21 cellular contexts compared by ENCODE assay signal in the genomic region with DNA sequence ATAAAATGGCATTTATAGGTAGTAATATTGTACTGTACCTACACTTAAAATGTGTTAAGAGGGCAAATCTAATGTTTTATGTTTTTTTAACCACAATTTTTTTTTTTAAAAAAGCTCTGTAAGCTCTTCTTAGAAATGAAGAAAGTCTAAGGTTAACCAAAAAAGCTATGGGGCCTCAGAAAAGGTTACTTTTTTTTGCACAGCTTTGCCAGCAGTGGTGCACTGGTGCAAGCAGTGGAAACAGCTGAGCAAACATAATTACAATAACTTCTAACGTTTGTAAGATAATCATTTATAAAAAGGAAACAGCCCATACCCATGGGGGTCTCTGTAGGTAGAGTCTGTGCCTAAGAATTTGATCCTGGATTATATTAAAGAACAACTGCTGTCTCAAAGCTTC.
DNase-seq lines count a peak whose midpoint lies in the region; FAIRE-seq and TF ChIP-seq lines count a peak whose summit lies in the region.
"Had no signal": no experiment of that assay in that cellular context is flagged by ENCODE, and none has a peak within 500 bp of the region (broad histone marks: within the 10 kb centered on the region; RNA-seq: fewer than 3 reads in every experiment).

No MANE protein-coding gene starts in this region.

- H3K27me3 ChIP-seq in dorsolateral prefrontal cortex, result peaks cover 0 to 7% (median 0%) of the 10 kb centered on the region in 45 donors
- H3K27me3 ChIP-seq: brain microvascular endothelial cell, neutrophil, upper lobe of right lung had no signal

- H3K4me1 Mint-ChIP-seq in nephron (peaks cover 21% of the 10 kb centered on the region), CD14-positive monocyte (no peaks in the 10 kb centered on the region)

- peaks cover 8% of the 10 kb centered on the region for H3K27me3 Mint-ChIP-seq in nephron (ENCODE audit: low read depth)
- peaks cover 0 to 6% (median 3%) of the 10 kb centered on the region in 3 donors for H3K27me3 Mint-ChIP-seq in CD14-positive monocyte (ENCODE audit: low read depth in 3 of 3)

- no peaks in the 10 kb centered on the region for H3K36me3 Mint-ChIP-seq in nephron (ENCODE audit: low read depth)
- no peaks in the 10 kb centered on the region for H3K36me3 Mint-ChIP-seq in CD14-positive monocyte

- H3K27ac ChIP-seq in VCaP, result peak overlapping the region; percentile 24; the same call in 1 of the 2 replicates
- no peak overlapping the region for H3K27ac ChIP-seq in dorsolateral prefrontal cortex
- H3K27ac ChIP-seq: brain microvascular endothelial cell, neutrophil, RWPE1, upper lobe of right lung had no signal

- intact Hi-C loops in CD14-positive monocyte (cut with micrococcal nuclease) (no loop called here), dorsolateral prefrontal cortex (cut with DNase I) (no loop called here)

- peak overlapping the region; percentile 6 to 75 (median 40) for H3K27ac Mint-ChIP-seq in nephron
- no peak overlapping the region for H3K27ac Mint-ChIP-seq in CD14-positive monocyte
- H3K27ac Mint-ChIP-seq: activated T-cell treated with anti-CD3 and anti-CD28 coated beads, Interleukin-2, amount 50 U/mL, for 72 hours had no signal

- peaks cover 3% of the 10 kb centered on the region for H3K9me3 Mint-ChIP-seq in nephron
- peaks cover 0 to 8% (median 5%) of the 10 kb centered on the region in 7 donors for H3K9me3 Mint-ChIP-seq in CD14-positive monocyte

- no peak overlapping the region for H3K4me3 Mint-ChIP-seq in nephron
- H3K4me3 Mint-ChIP-seq in CD14-positive monocyte, result no peak overlapping the region

- FAIRE-seq in urothelium cell line (lab: Jason Lieb, UNC), result no peak
- FAIRE-seq: GM18507 had no signal

- TF ChIP-seq CTCF in VCaP (conservative IDR thresholded peaks at IDR 0.05) (no peak), nephron (IDR thresholded peaks at IDR 0.05; ENCODE audit: unreplicated experiment in 3 of 3) (no peak), CD14-positive monocyte (IDR thresholded peaks at IDR 0.05) (no peak), dorsolateral prefrontal cortex (IDR thresholded peaks at IDR 0.05 in 54 of 56, conservative IDR thresholded peaks at IDR 0.05 in 2 of 56; ENCODE audit: low read depth in 1 of 56, partially characterized antibody in 56 of 56) (no peak)

- peak; percentile 13 for DNase-seq in NCI-H1092 treated with DMSO at 0.1 percent for 48 hours (lab: John Stamatoyannopoulos, UW)
- no peak for DNase-seq in NCI-H1092 (lab: John Stamatoyannopoulos, UW)
- DNase-seq in NCI-H2081 treated with DMSO at 0.1 percent for 48 hours (lab: John Stamatoyannopoulos, UW), result peak; percentile 37
- no peak for DNase-seq in CD14-positive monocyte (ENCODE audit: low spot score)
- no peak for DNase-seq in urothelium cell line (ENCODE audit: low spot score)
- no peak for DNase-seq in dorsolateral prefrontal cortex
- DNase-seq: 8988T; activated CD4-positive, alpha-beta T cell treated with anti-CD3 and anti-CD28 coated beads for 1 hour; activated T-cell treated with anti-CD3 and anti-CD28 coated beads, Interleukin-2, amount 50 U/mL, for 72 hours; brain microvascular endothelial cell; cortex of kidney; NCI-H187 treated with DMSO at 0.1 percent for 48 hours; NCI-H510A treated with DMSO at 0.1 percent for 48 hours; stimulated activated CD4-positive, alpha-beta T cell treated with anti-CD3 and anti-CD28 coated beads, Interleukin-4, amount 100 ng/mL, for 1 hour; upper lobe of right lung had no signal

- H3K4me3 ChIP-seq in dorsolateral prefrontal cortex, result no peak overlapping the region
- H3K4me3 ChIP-seq: smooth muscle cell, upper lobe of right lung had no signal

Comparison
In these comparisons a context has a peak if more than half of its experiments do, and no peak if none do; other contexts are left out.
1. DNase-seq: peak in NCI-H1092 treated with DMSO at 0.1 percent for 48 hours (single experiment) and NCI-H2081 treated with DMSO at 0.1 percent for 48 hours (single experiment); none in NCI-H1092 (single experiment), CD14-positive monocyte (single experiment), urothelium cell line (single experiment) and dorsolateral prefrontal cortex (0 of 10).
2. H3K27ac Mint-ChIP-seq: peak in nephron (3 of 3); none in CD14-positive monocyte (0 of 7).